ENCODE assay signal across 10 cellular contexts in the genomic region with DNA sequence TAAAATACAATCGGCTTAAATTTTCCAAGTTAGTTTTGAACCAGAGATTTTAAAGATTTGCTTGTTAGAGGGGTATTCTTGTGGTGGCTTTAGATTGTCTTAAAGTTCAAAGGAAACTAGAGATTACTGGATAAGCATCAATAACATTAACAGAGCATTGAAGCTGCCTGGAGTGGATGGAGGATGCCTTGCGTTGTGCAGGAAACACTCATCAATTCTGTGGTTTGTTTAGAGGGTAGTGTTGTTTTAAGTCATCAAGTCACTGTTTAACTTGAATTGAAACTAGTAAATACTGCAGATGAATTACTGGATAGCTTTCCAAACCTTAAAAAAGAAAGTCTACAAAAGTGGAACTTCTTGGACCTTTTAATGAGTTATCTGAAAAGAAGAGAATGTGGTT.
DNase-seq lines count a peak whose midpoint lies in the region; ATAC-seq and TF ChIP-seq lines count a peak whose summit lies in the region.
"Had no signal": no experiment of that assay in that cellular context is flagged by ENCODE, and none has a peak within 500 bp of the region (broad histone marks: within the 10 kb centered on the region; RNA-seq: fewer than 3 reads in every experiment).

No MANE protein-coding gene starts in this region.

- CTCF ChIA-PET in activated B cell treated with CpG ODN at 0.5 μM for 24 hours (lab: Charles Lee) = no interaction called here

- intact Hi-C loops in activated B cell treated with CpG ODN at 0.5 μM for 24 hours (cut with micrococcal nuclease) = no loop called here

- TF ChIP-seq CTCF in activated B cell treated with CpG ODN at 0.5 μM for 24 hours (IDR thresholded peaks at IDR 0.05) = no peak

- H3K4me3 Mint-ChIP-seq in activated B cell treated with CpG ODN at 0.5 μM for 24 hours = no peak overlapping the region
- H3K4me3 Mint-ChIP-seq in stimulated activated naive CD8-positive, alpha-beta T cell treated with anti-CD3 and anti-CD28 coated beads, Interleukin-15, amount 100 ng/mL, for 72 hours = peak overlapping the region; percentile 58 to 78

- ATAC-seq in HG02943 (IDR thresholded peaks at IDR 0.05; ENCODE audit: low read depth, unreplicated experiment) (peak; percentile 71), activated B cell treated with CpG ODN at 0.5 μM for 24 hours (ENCODE audit: low read depth) (no peak)
- ATAC-seq in stimulated activated naive CD8-positive, alpha-beta T cell treated with anti-CD3 and anti-CD28 coated beads, Interleukin-15, amount 100 ng/mL, for 72 hours = peak; percentile 79

- peak overlapping the region; percentile 50 for H3K27ac Mint-ChIP-seq in activated B cell treated with CpG ODN at 0.5 μM for 24 hours
- peak overlapping the region; percentile 91 to 95 for H3K27ac Mint-ChIP-seq in stimulated activated naive CD8-positive, alpha-beta T cell treated with anti-CD3 and anti-CD28 coated beads, Interleukin-15, amount 100 ng/mL, for 72 hours

- H3K27me3 Mint-ChIP-seq in activated B cell treated with CpG ODN at 0.5 μM for 24 hours = no peaks in the 10 kb centered on the region
- no peaks in the 10 kb centered on the region for H3K27me3 Mint-ChIP-seq in stimulated activated naive CD8-positive, alpha-beta T cell treated with anti-CD3 and anti-CD28 coated beads, Interleukin-15, amount 100 ng/mL, for 72 hours

- POLR2A ChIA-PET in activated B cell treated with CpG ODN at 0.5 μM for 24 hours (lab: Charles Lee) = interaction anchor here (0.9 to 2.8 kb wide), 3 partner anchors 9 to 72 kb away, joined by 4 to 11 read pairs (median 7); no protein-coding TSS in a partner anchor

- DNase-seq in stimulated activated CD4-positive, alpha-beta T cell treated with anti-CD3 and anti-CD28 coated beads, Interleukin-1b, Interleukin-23, amount 100 ng/mL, for 48 hours = peak; percentile 54
- DNase-seq in stimulated activated CD4-positive, alpha-beta T cell treated with anti-CD3 and anti-CD28 coated beads, Interleukin-4, amount 100 ng/mL, for 1 hour = no peak
- no peak for DNase-seq in activated B cell treated with CpG ODN at 0.5 μM for 24 hours
- peak; percentile 32 to 56 for DNase-seq in stimulated activated naive CD8-positive, alpha-beta T cell treated with anti-CD3 and anti-CD28 coated beads, Interleukin-15, amount 100 ng/mL, for 72 hours
- no peak for DNase-seq in NOMO-1 treated with DMSO at 0.1 percent for 48 hours (lab: John Stamatoyannopoulos, UW; ENCODE audit: unreplicated experiment)
- no peak for DNase-seq in glomerular visceral epithelial cell (ENCODE audit: extremely low spot score)
- no peak for DNase-seq in NOMO-1 treated with dmso at 0.1 percent for 144 hours (lab: John Stamatoyannopoulos, UW; ENCODE audit: unreplicated experiment)
- DNase-seq: HCEC 1CT; NK-92 treated with Interleukin-12 subunit alpha and Interleukin-12 subunit beta, amount 100 ng/mL, for 24 hours had no signal

- no peaks in the 10 kb centered on the region for H3K9me3 Mint-ChIP-seq in activated B cell treated with CpG ODN at 0.5 μM for 24 hours
- no peaks in the 10 kb centered on the region for H3K9me3 Mint-ChIP-seq in stimulated activated naive CD8-positive, alpha-beta T cell treated with anti-CD3 and anti-CD28 coated beads, Interleukin-15, amount 100 ng/mL, for 72 hours

- H3K4me1 Mint-ChIP-seq in activated B cell treated with CpG ODN at 0.5 μM for 24 hours = peaks cover 65% of the 10 kb centered on the region
- H3K4me1 Mint-ChIP-seq in stimulated activated naive CD8-positive, alpha-beta T cell treated with anti-CD3 and anti-CD28 coated beads, Interleukin-15, amount 100 ng/mL, for 72 hours = peaks cover 3% of the 10 kb centered on the region

- peaks cover 55% of the 10 kb centered on the region for H3K36me3 Mint-ChIP-seq in activated B cell treated with CpG ODN at 0.5 μM for 24 hours (ENCODE audit: low read depth)

Comparison
In these comparisons a context has a peak if more than half of its experiments do, and no peak if none do; other contexts are left out.
1. DNase-seq: peak in stimulated activated CD4-positive, alpha-beta T cell treated with anti-CD3 and anti-CD28 coated beads, Interleukin-1b, Interleukin-23, amount 100 ng/mL, for 48 hours (single experiment) and stimulated activated naive CD8-positive, alpha-beta T cell treated with anti-CD3 and anti-CD28 coated beads, Interleukin-15, amount 100 ng/mL, for 72 hours (2 of 2); none in stimulated activated CD4-positive, alpha-beta T cell treated with anti-CD3 and anti-CD28 coated beads, Interleukin-4, amount 100 ng/mL, for 1 hour (single experiment), activated B cell treated with CpG ODN at 0.5 μM for 24 hours (single experiment), NOMO-1 treated with DMSO at 0.1 percent for 48 hours (single experiment), glomerular visceral epithelial cell (single experiment) and NOMO-1 treated with dmso at 0.1 percent for 144 hours (single experiment).